In genomic region chr17:73562896-73563295, GRCh38 we compare ENCODE assay signal across 16 cellular contexts.
"Had no signal": no experiment of that assay in that cellular context is flagged by ENCODE, and none has a peak within 500 bp of the region (broad histone marks: within the 10 kb centered on the region; RNA-seq: fewer than 3 reads in every experiment).

No MANE protein-coding gene starts in this region.

- H3K9me3 ChIP-seq: body of pancreas, spleen, thoracic aorta had no signal

- DNase-seq: activated CD4-positive, alpha-beta memory T cell treated with anti-CD3 and anti-CD28 coated beads for 36 hours; activated CD4-positive, alpha-beta T cell treated with anti-CD3 and anti-CD28 coated beads for 4 hours; activated naive CD4-positive, alpha-beta T cell treated with anti-CD3 and anti-CD28 coated beads for 36 hours; activated T-cell treated with anti-CD3 and anti-CD28 coated beads for 4 hours; body of pancreas; central memory CD4-positive, alpha-beta T cell; endodermal cell; erythroblast; immature natural killer cell; posterior cingulate gyrus; retina; spleen; stimulated activated naive B cell treated with anti-CD40 and anti-IgM and Interleukin-4, amounts not matched to agents 10 μg/mL and 1 μg/mL and 100 μg/mL, for 72 hours had no signal

- H3K36me3 ChIP-seq: spleen, thoracic aorta had no signal

- H3K27me3 Mint-ChIP-seq: activated CD4-positive, alpha-beta memory T cell treated with anti-CD3 and anti-CD28 coated beads for 36 hours; stimulated activated naive B cell treated with anti-CD40 and anti-IgM and Interleukin-4, amounts not matched to agents 10 μg/mL and 1 μg/mL and 100 μg/mL, for 72 hours had no signal

- H3K4me3 Mint-ChIP-seq: activated CD4-positive, alpha-beta memory T cell treated with anti-CD3 and anti-CD28 coated beads for 36 hours; activated naive CD4-positive, alpha-beta T cell treated with anti-CD3 and anti-CD28 coated beads for 36 hours; endodermal cell; immature natural killer cell; natural killer cell treated with Interleukin-12 subunit alpha and Interleukin-12 subunit beta and Interleukin-15 and Interleukin-18, amount 100 ng/mL, for 72 hours; stimulated activated naive B cell treated with anti-CD40 and anti-IgM and Interleukin-4, amounts not matched to agents 10 μg/mL and 1 μg/mL and 100 μg/mL, for 72 hours; T-helper 2 cell treated with Interferon-gamma antibody and Interleukin-4, amounts not matched to agents 5 μg/mL and 100 μg/mL, for 36 hours had no signal

- H3K9me3 Mint-ChIP-seq: activated CD4-positive, alpha-beta memory T cell treated with anti-CD3 and anti-CD28 coated beads for 36 hours; activated naive CD4-positive, alpha-beta T cell treated with anti-CD3 and anti-CD28 coated beads for 36 hours; endodermal cell; immature natural killer cell; natural killer cell treated with Interleukin-12 subunit alpha and Interleukin-12 subunit beta and Interleukin-15 and Interleukin-18, amount 100 ng/mL, for 72 hours; stimulated activated naive B cell treated with anti-CD40 and anti-IgM and Interleukin-4, amounts not matched to agents 10 μg/mL and 1 μg/mL and 100 μg/mL, for 72 hours; T-helper 2 cell treated with Interferon-gamma antibody and Interleukin-4, amounts not matched to agents 5 μg/mL and 100 μg/mL, for 36 hours had no signal

- H3K27me3 ChIP-seq: body of pancreas, spleen had no signal

- H3K36me3 Mint-ChIP-seq: activated CD4-positive, alpha-beta memory T cell treated with anti-CD3 and anti-CD28 coated beads for 36 hours; immature natural killer cell; natural killer cell treated with Interleukin-12 subunit alpha and Interleukin-12 subunit beta and Interleukin-15 and Interleukin-18, amount 100 ng/mL, for 72 hours; stimulated activated naive B cell treated with anti-CD40 and anti-IgM and Interleukin-4, amounts not matched to agents 10 μg/mL and 1 μg/mL and 100 μg/mL, for 72 hours had no signal

- H3K4me3 ChIP-seq: body of pancreas, spleen, thoracic aorta had no signal

- H3K4me1 ChIP-seq: body of pancreas had no signal

- H3K27ac ChIP-seq: body of pancreas, spleen, thoracic aorta had no signal

- ATAC-seq: body of pancreas; natural killer cell treated with Interleukin-12 subunit alpha and Interleukin-12 subunit beta and Interleukin-15 and Interleukin-18, amount 100 ng/mL, for 72 hours; stimulated activated naive B cell treated with anti-CD40 and anti-IgM and Interleukin-4, amounts not matched to agents 10 μg/mL and 1 μg/mL and 100 μg/mL, for 72 hours had no signal
